15 cellular contexts compared by ENCODE assay signal in the genomic region with DNA sequence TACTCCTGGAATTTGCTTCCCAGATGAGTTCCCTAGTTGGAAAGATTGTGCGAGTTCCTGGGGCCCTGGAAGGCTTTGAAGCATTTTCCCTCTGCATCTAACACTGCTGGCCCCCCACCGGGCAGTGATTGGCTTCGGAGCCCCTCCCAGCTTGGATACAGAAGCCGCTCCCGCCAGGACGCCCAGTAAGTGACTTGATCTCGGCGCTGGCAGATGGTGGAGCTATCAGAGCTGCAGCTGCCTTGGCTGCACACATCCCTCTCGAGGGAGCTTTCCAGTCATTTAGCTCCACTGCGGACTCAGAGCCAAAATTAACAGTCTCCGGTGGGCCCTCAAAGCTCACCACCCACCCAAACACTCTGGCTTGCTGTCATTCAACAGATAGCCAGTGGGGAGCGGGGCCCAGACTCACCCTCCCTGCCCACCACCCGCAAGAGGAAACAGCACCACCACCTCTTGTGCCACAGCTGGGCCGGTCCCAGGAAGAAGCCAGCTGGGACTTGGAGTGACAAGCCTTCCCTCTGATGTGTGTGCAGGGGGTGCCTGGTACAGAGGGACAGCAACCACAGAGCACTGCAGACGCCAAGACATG.
DNase-seq lines count a peak whose midpoint lies in the region; ATAC-seq, FAIRE-seq and TF ChIP-seq lines count a peak whose summit lies in the region.
"Had no signal": no experiment of that assay in that cellular context is flagged by ENCODE, and none has a peak within 500 bp of the region (broad histone marks: within the 10 kb centered on the region; RNA-seq: fewer than 3 reads in every experiment).

No MANE protein-coding gene starts in this region.

- no peaks in the 10 kb centered on the region for H3K9me3 ChIP-seq in pancreas

- peak overlapping the region; percentile 40 to 99 (median 95) for H3K27ac ChIP-seq in dorsolateral prefrontal cortex
- no peak overlapping the region for H3K27ac ChIP-seq in pancreas
- H3K27ac ChIP-seq: epithelial cell of prostate, GM23248, skin epidermis had no signal

- H3K4me1 Mint-ChIP-seq in neural crest cell: peaks cover 7% of the 10 kb centered on the region

- H3K27me3 Mint-ChIP-seq in neural crest cell (ENCODE audit: low read depth): peaks cover 8% of the 10 kb centered on the region

- DNase-seq in DMS 273 treated with DMSO at 0.1 percent for 48 hours (lab: John Stamatoyannopoulos, UW): peak; percentile 74
- peak; percentile 78 for DNase-seq in NCI-H2107 treated with DMSO at 0.1 percent for 48 hours (lab: John Stamatoyannopoulos, UW; ENCODE audit: unreplicated experiment)
- DNase-seq in dorsolateral prefrontal cortex: peak; percentile 19 to 91 (median 84)
- no peak for DNase-seq in neural crest cell (ENCODE audit: low read depth, low spot score)
- no peak for DNase-seq in NCI-H1930 (lab: John Stamatoyannopoulos, UW)
- no peak for DNase-seq in OCI-M1 (lab: John Stamatoyannopoulos, UW)
- no peak for DNase-seq in COLO829 (ENCODE audit: low spot score)
- DNase-seq in pancreas: no peak
- DNase-seq: activated CD4-positive, CD25-positive, alpha-beta regulatory T cell treated with anti-CD3 and anti-CD28 coated beads, Interleukin-2, amount 50 U/mL, for 72 hours; GM23248; NCI-H226 had no signal

- WGBS in pancreas, 2 donors: 40 to 52% methylated on average over 15 of the region's 15 CpGs

- H3K4me1 ChIP-seq in pancreas: no peaks in the 10 kb centered on the region

- no peaks in the 10 kb centered on the region for H3K27me3 ChIP-seq in dorsolateral prefrontal cortex
- no peaks in the 10 kb centered on the region for H3K27me3 ChIP-seq in pancreas

- no peaks in the 10 kb centered on the region for H3K36me3 Mint-ChIP-seq in neural crest cell (ENCODE audit: low read depth)

- no peaks in the 10 kb centered on the region for H3K36me3 ChIP-seq in pancreas

- no peak for ATAC-seq in pancreas
- ATAC-seq: HepG2 had no signal

- no peak overlapping the region for H3K4me3 Mint-ChIP-seq in neural crest cell

- H3K4me3 ChIP-seq in dorsolateral prefrontal cortex: peak overlapping the region in 47 of 59 donors; percentile 1 to 59 (median 34)
- no peak overlapping the region for H3K4me3 ChIP-seq in pancreas
- H3K4me3 ChIP-seq: GM23248, skin epidermis had no signal

- H3K27ac Mint-ChIP-seq in neural crest cell (ENCODE audit: unreplicated experiment): peak overlapping the region; percentile 12

- no peak for FAIRE-seq in pancreas (lab: Jason Lieb, UNC)
- FAIRE-seq: bronchial epithelial cell, HepG2 had no signal

- TF ChIP-seq CTCF in dorsolateral prefrontal cortex (IDR thresholded peaks at IDR 0.05 in 54 of 56, conservative IDR thresholded peaks at IDR 0.05 in 2 of 56; ENCODE audit: low read depth in 1 of 56, partially characterized antibody in 56 of 56): peak in 18 of 56 donors; percentile 4 to 39 (median 18)
- TF ChIP-seq CTCF in neural crest cell (conservative IDR thresholded peaks at IDR 0.05): no peak
- TF ChIP-seq CTCF in pancreas (IDR thresholded peaks at IDR 0.05): no peak

- H3K9me3 Mint-ChIP-seq in neural crest cell: no peaks in the 10 kb centered on the region

- intact Hi-C loops in dorsolateral prefrontal cortex (cut with DNase I): loop anchor here (1.0 to 5.0 kb wide), 4 partner anchors 37 to 113 kb away; no protein-coding TSS in a partner anchor
- intact Hi-C loops in pancreas (cut with DNase I): no loop called here

Comparison
In these comparisons a context has a peak if more than half of its experiments do, and no peak if none do; other contexts are left out.
1. DNase-seq: peak in DMS 273 treated with DMSO at 0.1 percent for 48 hours (single experiment), NCI-H2107 treated with DMSO at 0.1 percent for 48 hours (single experiment) and dorsolateral prefrontal cortex (10 of 10); none in neural crest cell (single experiment), NCI-H1930 (0 of 2), OCI-M1 (single experiment), COLO829 (single experiment) and pancreas (0 of 6).
2. H3K27ac ChIP-seq: peak in dorsolateral prefrontal cortex (59 of 59); none in pancreas (0 of 4).
3. H3K4me3 ChIP-seq: peak in dorsolateral prefrontal cortex (47 of 59); none in pancreas (0 of 4).
4. intact Hi-C loops: an anchor here in dorsolateral prefrontal cortex (1.0 to 5.0 kb wide); none called in pancreas.